Comparison of ENCODE assay signal across 36 cellular contexts in genomic region chr5:83042507-83042906, GRCh38.
"Had no signal": no experiment of that assay in that cellular context is flagged by ENCODE, and none has a peak within 500 bp of the region (broad histone marks: within the 10 kb centered on the region; RNA-seq: fewer than 3 reads in every experiment).

No MANE protein-coding gene starts in this region.

- H3K4me3 ChIP-seq: MG63 had no signal

- H3K9me3 ChIP-seq: MG63 had no signal

- DNase-seq: Karpas-422, Kasumi-1, MG63, MM.1S, MV-4-11, NCI-H1048, NCI-H1092, NCI-H1092 treated with DMSO at 0.1 percent for 48 hours, NCI-H1105, NCI-H1105 treated with DMSO at 0.1 percent for 48 hours, NCI-H1417, NCI-H1417 treated with DMSO at 0.1 percent for 48 hours, NCI-H1436, NCI-H1436 treated with DMSO at 0.1 percent for 48 hours, NCI-H146, NCI-H1694, NCI-H1694 treated with DMSO at 0.1 percent for 48 hours, NCI-H187, NCI-H187 treated with DMSO at 0.1 percent for 48 hours, NCI-H1930, NCI-H2029, NCI-H2029 treated with DMSO at 0.1 percent for 48 hours, NCI-H2081, NCI-H2081 treated with DMSO at 0.1 percent for 48 hours, NCI-H2107, NCI-H2171, NCI-H2171 treated with DMSO at 0.1 percent for 48 hours, NCI-H2227 treated with DMSO at 0.1 percent for 48 hours, NCI-H226, NCI-H345, NCI-H446, NCI-H446 treated with DMSO at 0.1 percent for 48 hours, NCI-H510A, NCI-H510A treated with DMSO at 0.1 percent for 48 hours, NCI-H524, NCI-H524 treated with DMSO at 0.1 percent for 48 hours had no signal

- H3K27me3 ChIP-seq: MG63 had no signal
